In genomic region chr1:8217011-8217711, GRCh38 we compare ENCODE assay signal across 8 cellular contexts.
A peak's percentile ranks its signal among the peaks of the same experiment; 100 is the strongest.
DNase-seq lines count a peak whose midpoint lies in the region; ATAC-seq and TF ChIP-seq lines count a peak whose summit lies in the region.

No MANE protein-coding gene starts in this region.

- H3K27ac Mint-ChIP-seq in activated naive CD4-positive, alpha-beta T cell treated with anti-CD3 and anti-CD28 coated beads, Interleukin-2, amount 50 U/mL, for 24 hours, result no peak overlapping the region

- no peaks in the 10 kb centered on the region for H3K79me2 ChIP-seq in PC-3 (ENCODE audit: low read length)

- no peaks in the 10 kb centered on the region for H3K36me3 ChIP-seq in iPS-15b (ENCODE audit: control insufficient read depth, insufficient read depth, low read length)
- H3K36me3 ChIP-seq in spleen, result no peaks in the 10 kb centered on the region
- H3K36me3 ChIP-seq in PC-3 (ENCODE audit: low read depth, low read length), result no peaks in the 10 kb centered on the region

- no peak for TF ChIP-seq POLR2A in spleen (IDR thresholded peaks at IDR 0.05)

- peak overlapping the region; percentile 46 for H3K4me3 ChIP-seq in iPS-15b (ENCODE audit: low read depth, low read length)
- peak overlapping the region; percentile 21 to 66 (median 38) for H3K4me3 ChIP-seq in spleen
- H3K4me3 ChIP-seq in PC-3 (ENCODE audit: low read length), result no peak overlapping the region

- H4K20me1 ChIP-seq in PC-3 (ENCODE audit: low read length), result no peaks in the 10 kb centered on the region

- POLR2A ChIA-PET in PC-3 (lab: Charles Lee; ENCODE audit: unreplicated experiment), result no interaction called here

- H2AFZ ChIP-seq in PC-3 (ENCODE audit: low read length), result no peak overlapping the region

- CTCF ChIA-PET in PC-3 (lab: Charles Lee), result no interaction called here

- H3K9me3 ChIP-seq in iPS-15b (ENCODE audit: control insufficient read depth, insufficient read depth, low read length) (no peaks in the 10 kb centered on the region), spleen (no peaks in the 10 kb centered on the region), PC-3 (ENCODE audit: low read length) (no peaks in the 10 kb centered on the region)

- peaks cover 4% of the 10 kb centered on the region for H3K4me1 Mint-ChIP-seq in activated naive CD4-positive, alpha-beta T cell treated with anti-CD3 and anti-CD28 coated beads, Interleukin-2, amount 50 U/mL, for 24 hours

- H3K4me1 ChIP-seq in iPS-15b (ENCODE audit: control insufficient read depth, insufficient read depth, low read length), result peaks cover 4% of the 10 kb centered on the region
- peaks cover 3 to 60% (median 28%) of the 10 kb centered on the region in 6 donors for H3K4me1 ChIP-seq in spleen
- peaks cover 28% of the 10 kb centered on the region for H3K4me1 ChIP-seq in PC-3 (ENCODE audit: insufficient read depth, low read length)

- no peaks in the 10 kb centered on the region for H3K9me3 Mint-ChIP-seq in activated naive CD4-positive, alpha-beta T cell treated with anti-CD3 and anti-CD28 coated beads, Interleukin-2, amount 50 U/mL, for 24 hours

- H3K9ac ChIP-seq in iPS-15b (ENCODE audit: low read depth, low read length), result peak overlapping the region; percentile 12
- H3K9ac ChIP-seq in PC-3 (ENCODE audit: low read length), result no peak overlapping the region

- H3K27me3 ChIP-seq in iPS-15b (ENCODE audit: control insufficient read depth, insufficient read depth, low read length) (peaks cover 37% of the 10 kb centered on the region), spleen (replicated peaks in 1 of 7) (peaks cover 0 to 48% (median 8%) of the 10 kb centered on the region in 7 donors), PC-3 (ENCODE audit: low read length) (no peaks in the 10 kb centered on the region)

- H3K4me2 ChIP-seq in PC-3 (ENCODE audit: low read length), result no peak overlapping the region

- H3K36me3 Mint-ChIP-seq in activated naive CD4-positive, alpha-beta T cell treated with anti-CD3 and anti-CD28 coated beads, Interleukin-2, amount 50 U/mL, for 24 hours, result no peaks in the 10 kb centered on the region

- peak overlapping the region in 7 of 8 donors; percentile 11 to 74 (median 63) for H3K27ac ChIP-seq in spleen
- H3K27ac ChIP-seq in PC-3 (ENCODE audit: low read length), result no peak overlapping the region

- WGBS in spleen, 5 donors, result 2 to 11% (median 5%) methylated on average over 44 to 70 of the region's 70 CpGs

- DNase-seq in GM20000 (ENCODE audit: low spot score) (peak; percentile 59), spleen (peak; percentile 82), PC-3 (no peak)

- no peak for ATAC-seq in HG02798 (IDR thresholded peaks at IDR 0.05; ENCODE audit: poor library complexity, unreplicated experiment)
- ATAC-seq in PC-3, result no peak
- no peak for ATAC-seq in GM21447 (IDR thresholded peaks at IDR 0.05; ENCODE audit: unreplicated experiment)
- no peak for ATAC-seq in HG03469 (IDR thresholded peaks at IDR 0.05; ENCODE audit: unreplicated experiment)

- intact Hi-C loops in spleen (cut with DNase I; ENCODE audit: low total_unique reads) (no loop called here), PC-3 (cut with micrococcal nuclease) (no loop called here)

- peak overlapping the region; percentile 79 for H3K4me3 Mint-ChIP-seq in activated naive CD4-positive, alpha-beta T cell treated with anti-CD3 and anti-CD28 coated beads, Interleukin-2, amount 50 U/mL, for 24 hours

- no TSS peak for BruUV-seq in PC-3 (replicated peaks; lab: Mats Ljungman, UMichigan)

- peaks cover 15% of the 10 kb centered on the region for H3K27me3 Mint-ChIP-seq in activated naive CD4-positive, alpha-beta T cell treated with anti-CD3 and anti-CD28 coated beads, Interleukin-2, amount 50 U/mL, for 24 hours

- no peaks in the 10 kb centered on the region for H3K9me2 ChIP-seq in PC-3 (replicated peaks; ENCODE audit: low read length)

- H3F3A ChIP-seq in PC-3 (ENCODE audit: low read length, unreplicated experiment), result peaks cover 5% of the 10 kb centered on the region

- no peak for TF ChIP-seq CTCF in GM20000 (IDR thresholded peaks at IDR 0.05; ENCODE audit: extremely low read depth, missing control alignments)
- TF ChIP-seq CTCF in spleen (IDR thresholded peaks at IDR 0.05 in 8 of 11, conservative IDR thresholded peaks at IDR 0.05 in 3 of 11), result no peak
- no peak for TF ChIP-seq CTCF in PC-3 (conservative IDR thresholded peaks at IDR 0.05; ENCODE audit: low read depth, low read length)
